In genomic region chr1:213014642-213015041, GRCh38 we compare ENCODE assay signal across 8 cellular contexts. TPM values are rescaled to one million over a fixed set of nuclear protein-coding genes. Genes with fewer than 3 reads are reported as not detected.
DNase-seq lines count a peak whose midpoint lies in the region; ATAC-seq and TF ChIP-seq lines count a peak whose summit lies in the region.

No MANE protein-coding gene starts in this region.

- no peaks in the 10 kb centered on the region for H3K27me3 ChIP-seq in ACC112 (ENCODE audit: insufficient read depth, low read length)

- H3K27ac ChIP-seq in ACC112 (ENCODE audit: low read depth, low read length), result peak overlapping the region; percentile 77

- H3K27ac Mint-ChIP-seq in T-helper 17 cell, result peak overlapping the region; percentile 98

- H2AFZ ChIP-seq in ACC112 (ENCODE audit: low read length, unreplicated experiment), result peak overlapping the region; percentile 71

- peaks cover 37% of the 10 kb centered on the region for H3K79me2 ChIP-seq in ACC112 (ENCODE audit: control insufficient read depth, insufficient read depth, low read length, unreplicated experiment)

- no peaks in the 10 kb centered on the region for H3K27me3 Mint-ChIP-seq in T-helper 17 cell

- H3K4me1 ChIP-seq in ACC112 (ENCODE audit: control insufficient read depth, insufficient read depth, low read length, unreplicated experiment), result no peaks in the 10 kb centered on the region

- H3K4me3 ChIP-seq in ACC112 (ENCODE audit: low read depth, low read length) (peak overlapping the region; percentile 96), fibroblast of villous mesenchyme (ENCODE audit: low read depth, low read length) (peak overlapping the region; percentile 89)

- peaks cover 3% of the 10 kb centered on the region for H3K36me3 Mint-ChIP-seq in T-helper 17 cell (ENCODE audit: low read depth)

- peaks cover 16% of the 10 kb centered on the region for H3K36me3 ChIP-seq in ACC112 (ENCODE audit: insufficient read depth, low read length)

- H3K4me1 Mint-ChIP-seq in T-helper 17 cell, result peaks cover 35% of the 10 kb centered on the region

- peak overlapping the region; percentile 100 for H3K4me3 Mint-ChIP-seq in T-helper 17 cell

- ATAC-seq in GM18907 (IDR thresholded peaks at IDR 0.05; ENCODE audit: unreplicated experiment) (peak; percentile 1), T-helper 17 cell (no peak), sciatic nerve (no peak), HG02852 (IDR thresholded peaks at IDR 0.05; ENCODE audit: unreplicated experiment) (no peak), HG03097 (IDR thresholded peaks at IDR 0.05; ENCODE audit: low FRiP score, unreplicated experiment) (no peak)

- DNase-seq in T-helper 17 cell, result no peak
- peak; percentile 54 for DNase-seq in fibroblast of villous mesenchyme (ENCODE audit: low read depth)
- peak; percentile 27 for DNase-seq in renal cortical epithelial cell (ENCODE audit: low read depth)
- DNase-seq in sciatic nerve (ENCODE audit: low spot score), result no peak

- TF ChIP-seq CTCF in fibroblast of villous mesenchyme (IDR thresholded peaks at IDR 0.05; ENCODE audit: insufficient read depth, low read depth, low read length), result no peak

- H3K9me3 ChIP-seq in T-helper 17 cell (ENCODE audit: control insufficient read depth, low read length, poor library complexity, severe bottlenecking), result no peaks in the 10 kb centered on the region

- intact Hi-C loops in sciatic nerve (cut with DNase I), result no loop called here

RNA-seq across cellular contexts. Expression of gene ANGEL2, which starts 1.0 kb away (rescaled TPM):
- total RNA-seq in T-helper 17 cell (10 to 100 TPM; 47.3 to 55.3 TPM), fibroblast of villous mesenchyme (41.2 and 43.6 TPM in 2 replicates), renal cortical epithelial cell (43.7 and 44.3 TPM in 2 replicates), sciatic nerve (45.9 TPM)

RNA-seq across cellular contexts. Expression of gene RPS6KC1, which starts 36.4 kb away (rescaled TPM):
- total RNA-seq in T-helper 17 cell (1 to 10 TPM; 8.9 to 9.4 TPM), fibroblast of villous mesenchyme (37.7 and 41.5 TPM in 2 replicates), renal cortical epithelial cell (25.5 and 28.2 TPM in 2 replicates), sciatic nerve (27.4 TPM)

Comparison
In these comparisons a context has a peak if more than half of its experiments do, and no peak if none do; other contexts are left out.
1. DNase-seq: peak in fibroblast of villous mesenchyme (single experiment) and renal cortical epithelial cell (single experiment); none in T-helper 17 cell (0 of 3) and sciatic nerve (single experiment).